Comparison of ENCODE assay signal across 2 cellular contexts in the genomic region with DNA sequence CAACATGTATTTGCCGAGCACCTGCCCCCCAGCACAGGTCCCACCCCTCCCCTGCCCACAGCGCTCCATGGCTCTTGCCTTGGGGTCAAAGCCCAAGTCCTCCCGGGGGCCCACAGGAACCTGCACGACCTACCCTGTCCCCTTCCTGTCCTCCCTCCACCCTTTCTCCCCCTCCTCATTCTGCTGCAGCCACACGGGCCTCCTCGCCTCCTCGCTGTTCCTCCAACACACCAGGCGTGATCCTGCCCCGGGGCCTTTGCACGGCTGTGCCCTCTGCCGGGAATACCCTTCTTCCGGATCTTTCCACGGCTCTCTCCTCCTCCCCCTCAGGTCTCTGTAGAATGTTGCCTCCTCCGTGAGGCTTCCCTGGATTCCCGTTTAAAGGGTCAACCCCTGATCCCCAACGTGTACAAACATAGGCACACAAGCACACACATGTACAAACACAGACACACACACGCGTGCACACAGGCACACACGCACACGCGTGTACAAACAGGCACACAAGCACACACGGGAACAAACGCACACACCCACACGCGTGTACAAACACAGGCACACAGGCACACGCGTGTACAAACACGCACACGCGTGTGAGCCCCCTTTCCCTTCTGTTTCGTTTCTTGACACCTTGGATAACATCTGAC.
TF ChIP-seq lines count a peak whose summit lies in the region.

No MANE protein-coding gene starts in this region.

TF ChIP-seq in A549, 52 proteins besides CTCF, POLR2A, EP300 and RAD21:
- TF ChIP-seq EHMT2 (IDR thresholded peaks at IDR 0.05; ENCODE audit: low read depth) (no peak), CHD4 (IDR thresholded peaks at IDR 0.05; ENCODE audit: borderline replicate concordance) (no peak), ESRRA (IDR thresholded peaks at IDR 0.05; ENCODE audit: borderline replicate concordance, low read length) (no peak), HOXB5 (CRISPR knock-in tag; IDR thresholded peaks at IDR 0.05) (no peak), ZFP36 (IDR thresholded peaks at IDR 0.05; ENCODE audit: borderline replicate concordance, partially characterized antibody) (peak; percentile 38)

TF ChIP-seq in H1, 55 proteins besides CTCF, POLR2A, EP300 and RAD21:
- TF ChIP-seq TBP (IDR thresholded peaks at IDR 0.05; ENCODE audit: low read depth, low read length): no peak
- no peak for TF ChIP-seq ZNF274 (IDR thresholded peaks at IDR 0.05; ENCODE audit: borderline replicate concordance, extremely low read depth, low read length)
- no peak for TF ChIP-seq TAF1 (IDR thresholded peaks at IDR 0.05; ENCODE audit: low read depth, low read length)
- no peak for TF ChIP-seq TCF12 (IDR thresholded peaks at IDR 0.05; ENCODE audit: low read depth, low read length)
- peak; percentile 93 for TF ChIP-seq KDM1A (IDR thresholded peaks at IDR 0.05; ENCODE audit: borderline replicate concordance, low read length)
- TF ChIP-seq SIX5 (IDR thresholded peaks at IDR 0.05; ENCODE audit: low read depth, low read length): no peak
- TF ChIP-seq EGR1 (IDR thresholded peaks at IDR 0.05; ENCODE audit: borderline replicate concordance, low read depth, low read length): no peak
